Comparison of ENCODE assay signal across 29 cellular contexts in genomic region chr13:37270206-37271001, GRCh38.
DNase-seq lines count a peak whose midpoint lies in the region; ATAC-seq, FAIRE-seq and TF ChIP-seq lines count a peak whose summit lies in the region.
"Had no signal": no experiment of that assay in that cellular context is flagged by ENCODE, and none has a peak within 500 bp of the region (broad histone marks: within the 10 kb centered on the region; RNA-seq: fewer than 3 reads in every experiment).

No MANE protein-coding gene starts in this region.

- no peak overlapping the region for H2BK20ac ChIP-seq in IMR-90 (ENCODE audit: low read depth, low read length)
- no peak overlapping the region for H2BK20ac ChIP-seq in H1 (ENCODE audit: low read length)

- H3K79me2 ChIP-seq in H1 (ENCODE audit: control insufficient read depth in 1 of 2, insufficient read depth in 2 of 2, low read length in 2 of 2) (no peaks in the 10 kb centered on the region), osteoblast (ENCODE audit: insufficient read depth, low read length) (no peaks in the 10 kb centered on the region), trophoblast cell (ENCODE audit: control insufficient read depth, insufficient read depth, low read length, poor library complexity) (no peaks in the 10 kb centered on the region)

- BruUV-seq in IMR-90 (replicated peaks; lab: Mats Ljungman, UMichigan) = no TSS peak

- H3K14ac ChIP-seq in IMR-90 (replicated peaks; ENCODE audit: low read depth, low read length) = no peak overlapping the region
- no peak overlapping the region for H3K14ac ChIP-seq in H1 (ENCODE audit: insufficient read length)
- H3K14ac ChIP-seq in trophoblast cell (ENCODE audit: low read length) = no peak overlapping the region

- no peaks in the 10 kb centered on the region for H4K20me1 ChIP-seq in IMR-90 (ENCODE audit: insufficient read depth, low read length)
- H4K20me1 ChIP-seq in H1 (replicated peaks in 1 of 2; ENCODE audit: control insufficient read depth in 1 of 2, insufficient read depth in 2 of 2, low read length in 2 of 2) = no peaks in the 10 kb centered on the region
- H4K20me1 ChIP-seq in osteoblast (ENCODE audit: insufficient read depth, low read length) = no peaks in the 10 kb centered on the region

- ATAC-seq in IMR-90 (ENCODE audit: low read depth) (no peak), foreskin keratinocyte (no peak)
- ATAC-seq: activated naive CD4-positive, alpha-beta T cell treated with anti-CD3 and anti-CD28 coated beads, Interleukin-2, amount 50 U/mL, for 72 hours; left ventricle myocardium superior; right cardiac atrium; T-cell had no signal

- no peak for TF ChIP-seq POLR2A in IMR-90 (IDR thresholded peaks at IDR 0.05; ENCODE audit: low read depth, low read length)
- TF ChIP-seq POLR2A in H1 (IDR thresholded peaks at IDR 0.05; ENCODE audit: control extremely low read depth in 1 of 2, low read depth in 2 of 2, low read length in 2 of 2) = no peak

- no peak overlapping the region for H3K18ac ChIP-seq in IMR-90 (ENCODE audit: low read depth, low read length)
- H3K18ac ChIP-seq in H1 (ENCODE audit: extremely low read depth, low read length) = no peak overlapping the region
- H3K18ac ChIP-seq in trophoblast cell (ENCODE audit: low read length) = no peak overlapping the region

- H3K36me3 Mint-ChIP-seq in T-helper 2 cell treated with Interferon-gamma antibody and Interleukin-4, amounts not matched to agents 5 μg/mL and 100 μg/mL, for 36 hours (ENCODE audit: low read depth) = no peaks in the 10 kb centered on the region
- H3K36me3 Mint-ChIP-seq: activated naive CD4-positive, alpha-beta T cell treated with anti-CD3 and anti-CD28 coated beads, Interleukin-2, amount 50 U/mL, for 72 hours; T-cell had no signal

- no peak overlapping the region for H3K4me2 ChIP-seq in IMR-90 (ENCODE audit: low read depth, low read length)
- no peak overlapping the region for H3K4me2 ChIP-seq in H1 (ENCODE audit: insufficient read depth in 1 of 2, low read depth in 2 of 2, low read length in 2 of 2)
- no peak overlapping the region for H3K4me2 ChIP-seq in osteoblast (ENCODE audit: insufficient read depth, low read length)
- no peak overlapping the region for H3K4me2 ChIP-seq in trophoblast cell (ENCODE audit: low read length)

- CTCF ChIA-PET in IMR-90 (lab: Yijun Ruan, JAX) = interaction anchor here (1.4 kb wide), 1 partner anchor 19 kb away, joined by 3 read pairs; no protein-coding TSS in a partner anchor
- CTCF ChIA-PET in H1 (lab: Charles Lee; ENCODE audit: partially characterized antibody) = interaction anchor here (0.8 to 1.2 kb wide), 4 partner anchors 134 to 196 kb away, joined by 3 read pairs; no protein-coding TSS in a partner anchor

- H3K4ac ChIP-seq in IMR-90 (ENCODE audit: low read depth, low read length) (no peak overlapping the region), H1 (replicated peaks; ENCODE audit: insufficient read length, low read depth, low read length) (no peak overlapping the region), trophoblast cell (ENCODE audit: low read depth, low read length) (no peak overlapping the region)

- dilution Hi-C loops in IMR-90 (cut with HindIII; ENCODE audit: low sequenced_read_pairs, unreplicated experiment) = no loop called here

- no peak overlapping the region for H3K4me3 Mint-ChIP-seq in T-helper 2 cell treated with Interferon-gamma antibody and Interleukin-4, amounts not matched to agents 5 μg/mL and 100 μg/mL, for 36 hours
- H3K4me3 Mint-ChIP-seq: activated B cell treated with CpG ODN at 0.5 μM for 24 hours; activated CD4-positive, alpha-beta T cell treated with anti-CD3 and anti-CD28 coated beads, Interleukin-2, amount 10 ng/mL, durations not matched to agents 7 days and 5 days; CD4-positive, alpha-beta T cell; T-cell had no signal

- peaks cover 28% of the 10 kb centered on the region for H3K9me3 Mint-ChIP-seq in T-helper 2 cell treated with Interferon-gamma antibody and Interleukin-4, amounts not matched to agents 5 μg/mL and 100 μg/mL, for 36 hours

- no peak overlapping the region for H2BK15ac ChIP-seq in IMR-90 (ENCODE audit: low read depth, low read length)
- no peak overlapping the region for H2BK15ac ChIP-seq in H1 (ENCODE audit: low read length)

- H3K9me3 ChIP-seq in IMR-90 (ENCODE audit: control insufficient read depth, insufficient read depth, low read length) = peaks cover 5% of the 10 kb centered on the region; the same call in 1 of the 2 replicates
- no peaks in the 10 kb centered on the region for H3K9me3 ChIP-seq in H1 (ENCODE audit: insufficient read depth in 2 of 2, low read depth in 1 of 2, low read length in 1 of 2)
- peaks cover 2% of the 10 kb centered on the region for H3K9me3 ChIP-seq in osteoblast (ENCODE audit: low read depth, low read length)
- H3K9me3 ChIP-seq in trophoblast cell (ENCODE audit: insufficient read depth, low read depth, low read length) = no peaks in the 10 kb centered on the region
- H3K9me3 ChIP-seq: SJCRH30, tibial artery had no signal

- H3K27me3 ChIP-seq in IMR-90 (ENCODE audit: control insufficient read depth, insufficient read depth, low read length) (no peaks in the 10 kb centered on the region), H1 (replicated peaks in 1 of 4; ENCODE audit: control insufficient read depth in 3 of 4, extremely low read depth in 1 of 4, insufficient read depth in 3 of 4, low read length in 3 of 4) (no peaks in the 10 kb centered on the region; a peak in 1 of 7 replicates), osteoblast (ENCODE audit: insufficient read depth, low read length) (no peaks in the 10 kb centered on the region), foreskin keratinocyte (no peaks in the 10 kb centered on the region), trophoblast cell (ENCODE audit: insufficient read depth, low read length) (no peaks in the 10 kb centered on the region)
- H3K27me3 ChIP-seq: breast epithelium, SJCRH30, tibial artery had no signal

- H3K27ac ChIP-seq in C4-2B (no peak overlapping the region), IMR-90 (ENCODE audit: insufficient read depth, low read length) (no peak overlapping the region), H1 (ENCODE audit: low read depth, low read length) (no peak overlapping the region), osteoblast (ENCODE audit: low read depth, low read length) (no peak overlapping the region), foreskin keratinocyte (no peak overlapping the region), trophoblast cell (ENCODE audit: low read depth, low read length) (no peak overlapping the region)
- H3K27ac ChIP-seq: breast epithelium, SJCRH30, tibial artery had no signal

- H3K79me1 ChIP-seq in IMR-90 (ENCODE audit: low read depth in 1 of 2, low read length in 2 of 2) (no peaks in the 10 kb centered on the region), H1 (ENCODE audit: low read depth, low read length) (no peaks in the 10 kb centered on the region), trophoblast cell (ENCODE audit: low read length) (no peaks in the 10 kb centered on the region)

- H2BK5ac ChIP-seq in IMR-90 (ENCODE audit: low read depth, low read length, poor library complexity, severe bottlenecking) (no peak overlapping the region), H1 (ENCODE audit: low read depth, low read length) (no peak overlapping the region), trophoblast cell (ENCODE audit: low read depth, low read length, poor library complexity) (no peak overlapping the region)

- intact Hi-C loops in IMR-90 (cut with micrococcal nuclease) = no loop called here

- H4K91ac ChIP-seq in IMR-90 (ENCODE audit: insufficient read depth, low read depth, low read length) = no peak overlapping the region
- H4K91ac ChIP-seq in H1 (replicated peaks; ENCODE audit: insufficient read length, low read length) = no peak overlapping the region
- H4K91ac ChIP-seq in trophoblast cell (ENCODE audit: low read depth, low read length) = no peak overlapping the region

- no peak for TF ChIP-seq RAD21 in IMR-90 (IDR thresholded peaks at IDR 0.05; ENCODE audit: low read length)
- TF ChIP-seq RAD21 in H1 (IDR thresholded peaks at IDR 0.05 in 1 of 2, conservative IDR thresholded peaks at IDR 0.05 in 1 of 2; ENCODE audit: low read depth in 2 of 2, low read length in 2 of 2) = peak; percentile 36 to 54; a peak in 3 of 4 replicates

- H3K27me3 Mint-ChIP-seq in T-helper 2 cell treated with Interferon-gamma antibody and Interleukin-4, amounts not matched to agents 5 μg/mL and 100 μg/mL, for 36 hours (ENCODE audit: low read depth) = no peaks in the 10 kb centered on the region
- H3K27me3 Mint-ChIP-seq: activated B cell treated with CpG ODN at 0.5 μM for 24 hours; activated CD4-positive, alpha-beta T cell treated with anti-CD3 and anti-CD28 coated beads, Interleukin-2, amount 10 ng/mL, durations not matched to agents 7 days and 5 days; CD4-positive, alpha-beta T cell; T-cell had no signal

- H3K9ac ChIP-seq in IMR-90 (ENCODE audit: low read depth, low read length) (no peak overlapping the region), H1 (replicated peaks in 1 of 4; ENCODE audit: extremely low read depth in 1 of 4, low read depth in 3 of 4, low read length in 3 of 4) (no peak overlapping the region), trophoblast cell (ENCODE audit: low read length) (no peak overlapping the region)

- H4K12ac ChIP-seq in trophoblast cell (ENCODE audit: low read depth, low read length) = no peak overlapping the region

- no peaks in the 10 kb centered on the region for H3K23me2 ChIP-seq in H1 (ENCODE audit: low read depth, low read length)

- no peak overlapping the region for H2AFZ ChIP-seq in IMR-90 (replicated peaks; ENCODE audit: low read length, poor library complexity)
- H2AFZ ChIP-seq in H1 (ENCODE audit: low read length) = no peak overlapping the region
- H2AFZ ChIP-seq in osteoblast (ENCODE audit: low read length) = no peak overlapping the region
- H2AFZ ChIP-seq in trophoblast cell (ENCODE audit: insufficient read depth, low read length, poor library complexity) = no peak overlapping the region

- H3K9me1 ChIP-seq in IMR-90 (ENCODE audit: insufficient read depth, low read length) = no peaks in the 10 kb centered on the region; the same call in 1 of the 2 replicates

- H2BK120ac ChIP-seq in IMR-90 (ENCODE audit: low read depth, low read length) (no peak overlapping the region), H1 (replicated peaks; ENCODE audit: low read depth, low read length) (no peak overlapping the region), trophoblast cell (ENCODE audit: insufficient read depth, low read length, poor library complexity) (no peak overlapping the region)

- in situ Hi-C loops in IMR-90 (cut with MboI; ENCODE audit: low sequenced_read_pairs) = no loop called here

- H4K5ac ChIP-seq in IMR-90 (ENCODE audit: low read depth, low read length) (no peak overlapping the region), H1 (ENCODE audit: insufficient read length, low read depth, low read length) (no peak overlapping the region)

- no peak for TF ChIP-seq EP300 in H1 (IDR thresholded peaks at IDR 0.05; ENCODE audit: borderline replicate concordance in 1 of 2, low read depth in 2 of 2, low read length in 2 of 2)

- TF ChIP-seq CTCF in C4-2B (conservative IDR thresholded peaks at IDR 0.05) (peak; percentile 17), IMR-90 (conservative IDR thresholded peaks at IDR 0.05; ENCODE audit: low read depth, low read length) (0 out of 2 replicates have a peak, but pooled peaks have one; percentile 5), H1 (IDR thresholded peaks at IDR 0.05; ENCODE audit: control extremely low read depth in 1 of 3, insufficient read depth in 1 of 3, low read depth in 1 of 3, low read length in 3 of 3) (peak in 2 of 3 experiments; percentile 20 to 35; a peak in 2 of 4 replicates), osteoblast (IDR thresholded peaks at IDR 0.05; ENCODE audit: extremely low read depth, low read depth, low read length) (no peak), foreskin keratinocyte (conservative IDR thresholded peaks at IDR 0.05) (no peak)

- H3K4me1 ChIP-seq in IMR-90 (ENCODE audit: control insufficient read depth, insufficient read depth, low read length) = peaks cover 2% of the 10 kb centered on the region; the same call in 1 of the 2 replicates
- H3K4me1 ChIP-seq in H1 (replicated peaks in 1 of 4; ENCODE audit: control insufficient read depth in 3 of 4, insufficient read depth in 4 of 4, low read length in 3 of 4) = no peaks in the 10 kb centered on the region
- no peaks in the 10 kb centered on the region for H3K4me1 ChIP-seq in osteoblast (ENCODE audit: insufficient read depth, low read length)
- no peaks in the 10 kb centered on the region for H3K4me1 ChIP-seq in foreskin keratinocyte
- H3K4me1 ChIP-seq in trophoblast cell (ENCODE audit: control insufficient read depth in 1 of 2, insufficient read depth in 2 of 2, low read length in 2 of 2) = no peaks in the 10 kb centered on the region
- H3K4me1 ChIP-seq: breast epithelium, SJCRH30, tibial artery had no signal

- no peak overlapping the region for H3K56ac ChIP-seq in IMR-90 (ENCODE audit: extremely low read depth, insufficient read depth, low read length)
- H3K56ac ChIP-seq in H1 (replicated peaks; ENCODE audit: insufficient read length, low read depth, low read length) = no peak overlapping the region

- H3K27ac Mint-ChIP-seq in T-helper 2 cell treated with Interferon-gamma antibody and Interleukin-4, amounts not matched to agents 5 μg/mL and 100 μg/mL, for 36 hours = no peak overlapping the region
- H3K27ac Mint-ChIP-seq: activated B cell treated with CpG ODN at 0.5 μM for 24 hours; activated CD4-positive, alpha-beta T cell treated with anti-CD3 and anti-CD28 coated beads, Interleukin-2, amount 10 ng/mL, durations not matched to agents 7 days and 5 days; activated naive CD4-positive, alpha-beta T cell treated with anti-CD3 and anti-CD28 coated beads, Interleukin-2, amount 50 U/mL, for 72 hours; CD4-positive, alpha-beta T cell; T-cell had no signal

- no peak overlapping the region for H2AK5ac ChIP-seq in IMR-90 (ENCODE audit: low read depth, low read length)
- H2AK5ac ChIP-seq in H1 (ENCODE audit: low read depth, low read length) = no peak overlapping the region
- no peak overlapping the region for H2AK5ac ChIP-seq in trophoblast cell (ENCODE audit: low read length)

- POLR2A ChIA-PET in IMR-90 (lab: Charles Lee; ENCODE audit: unreplicated experiment) = no interaction called here
- POLR2A ChIA-PET in H1 (lab: Charles Lee; ENCODE audit: partially characterized antibody) = interaction anchor here (0.8 kb wide), 1 partner anchor 141 kb away, joined by 3 read pairs; no protein-coding TSS in a partner anchor

- WGBS in IMR-90 (ENCODE audit: extremely low coverage in 2 of 2, insufficient read length in 1 of 2), 2 experiments = no CpG with 5 or more reads among the region's 5 CpGs
- WGBS in H1 (ENCODE audit: extremely low coverage in 1 of 2, insufficient coverage in 1 of 2, insufficient read length in 1 of 2, insufficient replicate concordance in 2 of 2, low coverage in 1 of 2, low lambda C conversion rate in 2 of 2, missing lambda C conversion rate in 1 of 2), 2 experiments = 92% methylated on average over 5 of the region's 5 CpGs; no CpG with 5 or more reads in 1 of the 2 experiments
- WGBS in trophoblast cell (ENCODE audit: extremely low coverage, insufficient coverage, insufficient read length) = no CpG with 5 or more reads among the region's 5 CpGs

- DNase-seq in IMR-90 (peak; percentile 18), H1 (ENCODE audit: low read depth in 1 of 2, low spot score in 2 of 2) (no peak), osteoblast (ENCODE audit: insufficient read length, low spot score, missing footprints) (peak; percentile 31), foreskin keratinocyte (no peak), trophoblast cell (no peak)
- DNase-seq in T-helper 2 cell treated with Interferon-gamma antibody and Interleukin-4, amounts not matched to agents 5 μg/mL and 100 μg/mL, for 36 hours (ENCODE audit: low spot score) = no peak
- DNase-seq: activated B cell treated with CpG ODN at 0.5 μM for 24 hours; activated CD4-positive, alpha-beta T cell treated with anti-CD3 and anti-CD28 coated beads, Interleukin-2, amount 10 ng/mL, durations not matched to agents 7 days and 5 days; CD4-positive, alpha-beta T cell; DMS79 treated with DMSO at 0.1 percent for 48 hours; head of caudate nucleus; KBM-7; left ventricle myocardium superior; NCI-H1417 treated with DMSO at 0.1 percent for 48 hours; NCI-H2081; NCI-H69; posterior cingulate gyrus; right cardiac atrium; stimulated activated CD4-positive, alpha-beta T cell treated with anti-CD3 and anti-CD28 coated beads, Interleukin-12 subunit alpha, Interleukin-12 subunit beta, amount 100 ng/mL, for 4 hours; stimulated activated CD4-positive, alpha-beta T cell treated with anti-CD3 and anti-CD28 coated beads, Interleukin-2, amount 100 ng/mL, for 48 hours; T-cell; tibial artery had no signal

- H3K4me3 ChIP-seq in IMR-90 (ENCODE audit: insufficient read depth, low read depth, low read length) (no peak overlapping the region), H1 (ENCODE audit: extremely low read depth in 1 of 4, insufficient read depth in 2 of 4, low read depth in 3 of 4, low read length in 4 of 4) (no peak overlapping the region), osteoblast (ENCODE audit: insufficient read depth, low read length) (no peak overlapping the region), trophoblast cell (ENCODE audit: low read depth, low read length) (no peak overlapping the region)
- H3K4me3 ChIP-seq: breast epithelium, SJCRH30, tibial artery had no signal

- H2AK9ac ChIP-seq in IMR-90 (replicated peaks; ENCODE audit: low read depth, low read length, poor library complexity) = no peak overlapping the region

- H4K8ac ChIP-seq in IMR-90 (ENCODE audit: low read depth in 2 of 2, low read length in 2 of 2) = no peak overlapping the region
- no peak overlapping the region for H4K8ac ChIP-seq in H1 (ENCODE audit: extremely low read depth, insufficient read depth, low read length)
- H4K8ac ChIP-seq in trophoblast cell (ENCODE audit: low read depth, low read length) = no peak overlapping the region

- no peak overlapping the region for H3K23ac ChIP-seq in IMR-90 (ENCODE audit: low read depth, low read length)
- no peak overlapping the region for H3K23ac ChIP-seq in H1 (ENCODE audit: insufficient read length)
- no peak overlapping the region for H3K23ac ChIP-seq in trophoblast cell (ENCODE audit: low read length)

- H3K36me3 ChIP-seq in IMR-90 (ENCODE audit: control insufficient read depth, insufficient read depth, low read length) = no peaks in the 10 kb centered on the region
- H3K36me3 ChIP-seq in H1 (ENCODE audit: control insufficient read depth in 2 of 4, insufficient read depth in 4 of 4, low read length in 3 of 4) = no peaks in the 10 kb centered on the region
- H3K36me3 ChIP-seq in osteoblast (ENCODE audit: insufficient read depth, low read length) = no peaks in the 10 kb centered on the region
- no peaks in the 10 kb centered on the region for H3K36me3 ChIP-seq in trophoblast cell (ENCODE audit: control insufficient read depth in 1 of 2, insufficient read depth in 2 of 2, low read length in 2 of 2)
- H3K36me3 ChIP-seq: breast epithelium, SJCRH30, tibial artery had no signal

- no peak for FAIRE-seq in H1 (lab: Jason Lieb, UNC)
- FAIRE-seq: endothelial cell of umbilical vein, HTR-8/SVneo, keratinocyte had no signal

- H2BK12ac ChIP-seq in H1 (ENCODE audit: low read depth, low read length) = no peak overlapping the region
- no peak overlapping the region for H2BK12ac ChIP-seq in trophoblast cell (ENCODE audit: low read length)

- no peaks in the 10 kb centered on the region for H3K4me1 Mint-ChIP-seq in T-helper 2 cell treated with Interferon-gamma antibody and Interleukin-4, amounts not matched to agents 5 μg/mL and 100 μg/mL, for 36 hours (ENCODE audit: low read depth)
- H3K4me1 Mint-ChIP-seq: activated B cell treated with CpG ODN at 0.5 μM for 24 hours; activated CD4-positive, alpha-beta T cell treated with anti-CD3 and anti-CD28 coated beads, Interleukin-2, amount 10 ng/mL, durations not matched to agents 7 days and 5 days; T-cell had no signal

Comparison
In these comparisons a context has a peak if more than half of its experiments do, and no peak if none do; other contexts are left out.
1. CTCF ChIP-seq: peak in C4-2B (single experiment), IMR-90 (single experiment) and H1 (2 of 3); none in osteoblast (single experiment) and foreskin keratinocyte (single experiment).
2. DNase-seq: peak in IMR-90 (single experiment) and osteoblast (single experiment); none in H1 (0 of 2), foreskin keratinocyte (0 of 2), trophoblast cell (0 of 2) and T-helper 2 cell treated with Interferon-gamma antibody and Interleukin-4, amounts not matched to agents 5 μg/mL and 100 μg/mL, for 36 hours (single experiment).